Comparison of ENCODE assay signal across 15 cellular contexts in genomic region chr14:38107216-38107631, GRCh38.
DNase-seq lines count a peak whose midpoint lies in the region; ATAC-seq, FAIRE-seq and TF ChIP-seq lines count a peak whose summit lies in the region.
"Had no signal": no experiment of that assay in that cellular context is flagged by ENCODE, and none has a peak within 500 bp of the region (broad histone marks: within the 10 kb centered on the region; RNA-seq: fewer than 3 reads in every experiment).

No MANE protein-coding gene starts in this region.

- 63 to 82% methylated on average over 2 of the region's 2 CpGs for whole genome bisulfite sequencing in upper lobe of left lung, 2 donors
- 82% methylated on average over 2 of the region's 2 CpGs; no CpG with 5 or more reads in 1 of the 2 donors for WGBS in transverse colon (ENCODE audit: low coverage in 1 of 2), 2 donors

- H3K27ac ChIP-seq in upper lobe of left lung: no peak overlapping the region
- no peak overlapping the region for H3K27ac ChIP-seq in transverse colon
- no peak overlapping the region for H3K27ac ChIP-seq in left lung
- H3K27ac ChIP-seq: sigmoid colon, tibial nerve, VCaP had no signal

- H3K4me3 ChIP-seq in upper lobe of left lung (no peak overlapping the region), transverse colon (no peak overlapping the region), left lung (no peak overlapping the region)
- H3K4me3 ChIP-seq: sigmoid colon, tibial nerve had no signal

- H3K36me3 ChIP-seq in upper lobe of left lung (no peaks in the 10 kb centered on the region), transverse colon (no peaks in the 10 kb centered on the region), left lung (no peaks in the 10 kb centered on the region)
- H3K36me3 ChIP-seq: sigmoid colon, tibial nerve had no signal

- no peak for TF ChIP-seq POLR2A in upper lobe of left lung (IDR thresholded peaks at IDR 0.05)
- TF ChIP-seq POLR2A in transverse colon (IDR thresholded peaks at IDR 0.05): no peak

- peak overlapping the region; percentile 33 to 36 for H3K27ac Mint-ChIP-seq in activated naive CD4-positive, alpha-beta T cell treated with anti-CD3 and anti-CD28 coated beads, Interleukin-2, amount 50 U/mL, for 72 hours

- peaks cover 10 to 28% of the 10 kb centered on the region in 2 donors for H3K9me3 Mint-ChIP-seq in activated naive CD4-positive, alpha-beta T cell treated with anti-CD3 and anti-CD28 coated beads, Interleukin-2, amount 50 U/mL, for 72 hours

- H3K9me3 ChIP-seq in upper lobe of left lung (peaks cover 0 to 3% (median 0%) of the 10 kb centered on the region in 4 donors), transverse colon (no peaks in the 10 kb centered on the region), left lung (peaks cover 0 to 8% of the 10 kb centered on the region in 2 donors)
- H3K9me3 ChIP-seq: sigmoid colon, tibial nerve had no signal

- peak in 1 of 2 donors; percentile 12 for DNase-seq in activated naive CD4-positive, alpha-beta T cell treated with anti-CD3 and anti-CD28 coated beads, Interleukin-2, amount 50 U/mL, for 72 hours (ENCODE audit: low spot score in 2 of 2)
- no peak for DNase-seq in activated naive CD4-positive, alpha-beta T cell treated with anti-CD3 and anti-CD28 coated beads, Interleukin-2, amount 50 U/mL, for 16 hours
- DNase-seq in NAMALWA (ENCODE audit: low spot score) (peak; percentile 6), upper lobe of left lung (no peak), D721Med (ENCODE audit: insufficient read length, low spot score) (no peak), transverse colon (no peak), left lung (no peak)
- DNase-seq: DMS 273 treated with DMSO at 0.1 percent for 48 hours; naive thymus-derived CD8-positive, alpha-beta T cell; SHP77; sigmoid colon had no signal

- no peak for FAIRE-seq in D721Med (lab: Jason Lieb, UNC)

- peak; percentile 84 to 96 for ATAC-seq in activated naive CD4-positive, alpha-beta T cell treated with anti-CD3 and anti-CD28 coated beads, Interleukin-2, amount 50 U/mL, for 72 hours
- ATAC-seq in HG02759 (IDR thresholded peaks at IDR 0.05; ENCODE audit: unreplicated experiment) (peak; percentile 93), upper lobe of left lung (ENCODE audit: low FRiP score in 2 of 2) (no peak), left lung (no peak)
- ATAC-seq: left lobe of liver; naive thymus-derived CD8-positive, alpha-beta T cell had no signal

- H3K27me3 ChIP-seq in upper lobe of left lung (no peaks in the 10 kb centered on the region), transverse colon (no peaks in the 10 kb centered on the region), left lung (no peaks in the 10 kb centered on the region)
- H3K27me3 ChIP-seq: sigmoid colon, tibial nerve had no signal

- peaks cover 11 to 12% of the 10 kb centered on the region in 2 donors for H3K36me3 Mint-ChIP-seq in activated naive CD4-positive, alpha-beta T cell treated with anti-CD3 and anti-CD28 coated beads, Interleukin-2, amount 50 U/mL, for 72 hours

- intact Hi-C loops in transverse colon (cut with DNase I; ENCODE audit: low total_unique reads) (no loop called here), left lung (cut with DNase I) (no loop called here)

- TF ChIP-seq EP300 in upper lobe of left lung (IDR thresholded peaks at IDR 0.05): no peak
- TF ChIP-seq EP300 in transverse colon (IDR thresholded peaks at IDR 0.05; ENCODE audit: low read depth): no peak

- no peak for TF ChIP-seq CTCF in upper lobe of left lung (IDR thresholded peaks at IDR 0.05)
- no peak for TF ChIP-seq CTCF in D721Med (IDR thresholded peaks at IDR 0.05; ENCODE audit: insufficient read depth, missing control alignments)
- TF ChIP-seq CTCF in transverse colon (IDR thresholded peaks at IDR 0.05): no peak
- TF ChIP-seq CTCF in left lung (IDR thresholded peaks at IDR 0.05): no peak

- in situ Hi-C loops in transverse colon (cut with MboI; ENCODE audit: low pct_ligation_motif_present in 1 of 4, low pct_unique_long_range_greater_than_20kb in 1 of 4, low sequenced_read_pairs in 3 of 4): no loop called here

- no peaks in the 10 kb centered on the region for H3K4me1 ChIP-seq in upper lobe of left lung
- H3K4me1 ChIP-seq in transverse colon: no peaks in the 10 kb centered on the region
- no peaks in the 10 kb centered on the region for H3K4me1 ChIP-seq in left lung
- H3K4me1 ChIP-seq: sigmoid colon, tibial nerve had no signal

Comparison
In these comparisons a context has a peak if more than half of its experiments do, and no peak if none do; other contexts are left out.
1. ATAC-seq: peak in activated naive CD4-positive, alpha-beta T cell treated with anti-CD3 and anti-CD28 coated beads, Interleukin-2, amount 50 U/mL, for 72 hours (2 of 2) and HG02759 (single experiment); none in upper lobe of left lung (0 of 2) and left lung (single experiment).